Comparison of ENCODE assay signal across 8 cellular contexts in genomic region chr7:30920584-30921539, GRCh38. TPM values are rescaled to one million over a fixed set of nuclear protein-coding genes. Genes with fewer than 3 reads are reported as not detected.
DNase-seq lines count a peak whose midpoint lies in the region; ATAC-seq and TF ChIP-seq lines count a peak whose summit lies in the region.

No MANE protein-coding gene starts in this region.

- intact Hi-C loops in lower lobe of right lung (cut with DNase I) = no loop called here
- intact Hi-C loops in upper lobe of right lung (cut with DNase I) = no loop called here

- H3K27me3 ChIP-seq in lower lobe of right lung (ENCODE audit: low read depth) (no peaks in the 10 kb centered on the region), upper lobe of right lung (no peaks in the 10 kb centered on the region)

- peaks cover 58% of the 10 kb centered on the region for H3K4me1 ChIP-seq in lower lobe of right lung
- H3K4me1 ChIP-seq in upper lobe of right lung = peaks cover 43% of the 10 kb centered on the region

- in situ Hi-C loops in GM13977 (cut with MboI; ENCODE audit: low pct_unique_long_range_greater_than_20kb, low sequenced_read_pairs, unreplicated experiment) = no loop called here

- H3K4me3 ChIP-seq in coronary artery (peak overlapping the region; percentile 16), lower lobe of right lung (peak overlapping the region; percentile 70), upper lobe of right lung (no peak overlapping the region)

- ATAC-seq in lower lobe of right lung = peak; percentile 4 to 65
- peak; percentile 41 for ATAC-seq in upper lobe of right lung

- peak; percentile 26 for DNase-seq in activated CD4-positive, CD25-positive, alpha-beta regulatory T cell treated with anti-CD3 and anti-CD28 coated beads, Interleukin-2, amount 50 U/mL, for 72 hours
- DNase-seq in activated CD4-positive, CD25-positive, alpha-beta regulatory T cell (lab: John Stamatoyannopoulos, UW) = no peak
- peak; percentile 92 for DNase-seq in coronary artery (ENCODE audit: low spot score)
- peak; percentile 44 for DNase-seq in lower lobe of right lung
- DNase-seq in upper lobe of right lung = peak; percentile 59
- no peak for DNase-seq in NCI-H748 (lab: John Stamatoyannopoulos, UW; ENCODE audit: unreplicated experiment)
- no peak for DNase-seq in stimulated activated naive CD4-positive, alpha-beta T cell (lab: John Stamatoyannopoulos, UW)
- no peak for DNase-seq in GM13977 (ENCODE audit: low spot score)

- H3K27ac ChIP-seq in coronary artery = peak overlapping the region; percentile 79 to 96
- H3K27ac ChIP-seq in lower lobe of right lung = peak overlapping the region; percentile 56
- peak overlapping the region; percentile 51 for H3K27ac ChIP-seq in upper lobe of right lung

- no peaks in the 10 kb centered on the region for H3K9me3 ChIP-seq in lower lobe of right lung
- H3K9me3 ChIP-seq in upper lobe of right lung = no peaks in the 10 kb centered on the region

- peaks cover 67% of the 10 kb centered on the region for H3K36me3 ChIP-seq in lower lobe of right lung
- peaks cover 75% of the 10 kb centered on the region for H3K36me3 ChIP-seq in upper lobe of right lung

- TF ChIP-seq CTCF in coronary artery (IDR thresholded peaks at IDR 0.05) = no peak
- TF ChIP-seq CTCF in lower lobe of right lung (IDR thresholded peaks at IDR 0.05) = no peak
- no peak for TF ChIP-seq CTCF in upper lobe of right lung (IDR thresholded peaks at IDR 0.05)
- TF ChIP-seq CTCF in GM13977 (IDR thresholded peaks at IDR 0.05; ENCODE audit: extremely low read depth, insufficient read depth, missing control alignments) = no peak

RNA-seq across cellular contexts. Expression of gene AQP1, which starts 9.2 kb away (rescaled TPM):
- total RNA-seq in lower lobe of right lung = 826 TPM
- total RNA-seq in upper lobe of right lung = 1,132 TPM

RNA-seq across cellular contexts. Expression of gene GHRHR, which starts 42.9 kb away (rescaled TPM):
- total RNA-seq in lower lobe of right lung (not detected), upper lobe of right lung (not detected)

Comparison
In these comparisons a context has a peak if more than half of its experiments do, and no peak if none do; other contexts are left out.
1. DNase-seq: peak in activated CD4-positive, CD25-positive, alpha-beta regulatory T cell treated with anti-CD3 and anti-CD28 coated beads, Interleukin-2, amount 50 U/mL, for 72 hours (single experiment), coronary artery (single experiment), lower lobe of right lung (single experiment) and upper lobe of right lung (single experiment); none in activated CD4-positive, CD25-positive, alpha-beta regulatory T cell (0 of 4), NCI-H748 (single experiment), stimulated activated naive CD4-positive, alpha-beta T cell (0 of 6) and GM13977 (single experiment).
2. Peak in every context shown above with its lines, with median percentiles within 50 percentile points of each other: H3K27ac ChIP-seq.